Comparison of ENCODE assay signal across 28 cellular contexts in the genomic region with DNA sequence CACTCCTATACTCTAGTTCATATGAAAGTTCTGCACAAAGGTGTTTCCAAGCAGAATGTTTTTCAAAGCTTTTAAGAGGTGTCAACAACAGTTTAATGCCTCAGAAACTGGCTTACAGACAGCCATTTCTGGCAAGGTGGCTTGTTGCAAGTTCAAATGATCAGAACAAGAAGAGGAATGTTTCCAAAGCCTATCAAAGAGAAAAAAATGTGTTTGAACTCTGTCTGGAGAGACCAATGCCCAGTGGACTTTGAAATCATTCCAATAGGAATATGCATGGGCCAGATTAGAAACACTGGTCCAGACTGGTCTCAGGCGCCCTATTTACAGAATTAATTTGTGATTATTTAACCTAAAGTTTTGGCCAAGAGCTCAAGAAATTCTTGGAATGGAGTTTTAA.
"Had no signal": no experiment of that assay in that cellular context is flagged by ENCODE, and none has a peak within 500 bp of the region (broad histone marks: within the 10 kb centered on the region; RNA-seq: fewer than 3 reads in every experiment).

No MANE protein-coding gene starts in this region.

- H3K27ac ChIP-seq: heart left ventricle, lower lobe of right lung, neural progenitor cell, neutrophil, right atrium auricular region, skin epidermis, spleen, suprapubic skin, thoracic aorta, tibial artery, upper lobe of right lung had no signal

- H3K36me3 Mint-ChIP-seq: stimulated activated effector memory CD8-positive, alpha-beta T cell treated with anti-CD3 and anti-CD28 coated beads, Interleukin-12 subunit alpha, Interleukin-12 subunit beta, amount 100 ng/mL, for 72 hours had no signal

- H3K4me3 ChIP-seq: heart left ventricle, lower lobe of right lung, neural progenitor cell, right atrium auricular region, skin epidermis, spleen, suprapubic skin, thoracic aorta, tibial artery, upper lobe of right lung had no signal

- DNase-seq: heart left ventricle; kidney glomerular epithelial cell; left cardiac atrium; left ventricle myocardium superior; lower lobe of right lung; mammary epithelial cell; mesenchymal stem cell; naive thymus-derived CD8-positive, alpha-beta T cell; nephron progenitor cell; occipital lobe; spleen; stimulated activated CD4-positive, alpha-beta T cell treated with anti-CD3 and anti-CD28 coated beads, Interleukin-4, amount 100 ng/mL, for 24 hours; stimulated activated naive CD4-positive, alpha-beta T cell; tibial artery; trophoblast cell; upper lobe of right lung had no signal

- H3K4me3 Mint-ChIP-seq: naive thymus-derived CD8-positive, alpha-beta T cell; nephron progenitor cell; neural progenitor cell; stimulated activated effector memory CD8-positive, alpha-beta T cell treated with anti-CD3 and anti-CD28 coated beads, Interleukin-12 subunit alpha, Interleukin-12 subunit beta, amount 100 ng/mL, for 72 hours; stimulated activated naive CD8-positive, alpha-beta T cell treated with anti-CD3 and anti-CD28 coated beads, Interleukin-15, Interleukin-2, amounts not matched to agents 100 ng/mL and 50 ng/mL, for 24 hours had no signal

- FAIRE-seq: keratinocyte, urothelium cell line had no signal

- H3K4me1 ChIP-seq: heart left ventricle, lower lobe of right lung, neural progenitor cell, right atrium auricular region, spleen, suprapubic skin, tibial artery, upper lobe of right lung had no signal

- H3K9me3 ChIP-seq: neutrophil, suprapubic skin, tibial artery had no signal

- H3K27ac Mint-ChIP-seq: naive thymus-derived CD8-positive, alpha-beta T cell; nephron progenitor cell; neural progenitor cell; progenitor cell of endocrine pancreas; stimulated activated effector memory CD8-positive, alpha-beta T cell treated with anti-CD3 and anti-CD28 coated beads, Interleukin-12 subunit alpha, Interleukin-12 subunit beta, amount 100 ng/mL, for 72 hours; stimulated activated naive CD8-positive, alpha-beta T cell treated with anti-CD3 and anti-CD28 coated beads, Interleukin-15, Interleukin-2, amounts not matched to agents 100 ng/mL and 50 ng/mL, for 24 hours had no signal

- H3K27me3 ChIP-seq: heart left ventricle, neural progenitor cell, neutrophil, right atrium auricular region, spleen, suprapubic skin, tibial artery, upper lobe of right lung had no signal

- H3K4me1 Mint-ChIP-seq: naive thymus-derived CD8-positive, alpha-beta T cell; nephron progenitor cell; stimulated activated effector memory CD8-positive, alpha-beta T cell treated with anti-CD3 and anti-CD28 coated beads, Interleukin-12 subunit alpha, Interleukin-12 subunit beta, amount 100 ng/mL, for 72 hours had no signal

- H3K36me3 ChIP-seq: heart left ventricle, lower lobe of right lung, neutrophil, suprapubic skin, thoracic aorta, upper lobe of right lung had no signal

- H3K9ac ChIP-seq: neural progenitor cell had no signal

- H3K27me3 Mint-ChIP-seq: naive thymus-derived CD8-positive, alpha-beta T cell; progenitor cell of endocrine pancreas; stimulated activated naive CD8-positive, alpha-beta T cell treated with anti-CD3 and anti-CD28 coated beads, Interleukin-15, Interleukin-2, amounts not matched to agents 100 ng/mL and 50 ng/mL, for 24 hours had no signal

- ATAC-seq: heart left ventricle; left cardiac atrium; left ventricle myocardium superior; lower lobe of right lung; naive thymus-derived CD8-positive, alpha-beta T cell; sciatic nerve; stimulated activated effector memory CD8-positive, alpha-beta T cell treated with anti-CD3 and anti-CD28 coated beads, Interleukin-12 subunit alpha, Interleukin-12 subunit beta, amount 100 ng/mL, for 72 hours; upper lobe of right lung had no signal
